In the genomic region with DNA sequence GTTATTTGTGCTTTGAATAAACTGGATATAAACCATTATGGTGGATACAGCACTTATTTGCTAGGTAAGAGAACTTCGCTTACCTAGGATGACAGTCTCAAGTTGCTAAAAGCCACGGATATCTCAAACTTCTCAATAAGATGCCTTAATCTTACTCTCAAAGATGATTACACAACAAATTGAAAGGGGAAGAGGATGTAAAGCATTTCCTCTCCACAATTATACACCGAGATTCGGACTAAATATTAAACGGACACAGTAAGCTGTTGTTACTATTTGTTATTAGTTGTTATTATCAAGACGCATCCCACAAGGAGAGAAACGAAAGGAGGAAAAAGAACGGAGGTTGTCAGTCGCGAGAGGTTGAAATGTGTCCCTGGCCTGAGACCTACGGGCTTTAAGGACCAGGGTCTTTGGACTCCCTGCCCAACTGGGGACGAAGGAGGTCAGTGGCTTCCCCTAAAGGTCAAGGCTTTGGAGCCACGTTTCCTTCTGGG, we compare ENCODE assay signal across 8 cellular contexts. TPM values are rescaled to one million over a fixed set of nuclear protein-coding genes. Genes with fewer than 3 reads are reported as not detected.
A peak's percentile ranks its signal among the peaks of the same experiment; 100 is the strongest.
DNase-seq lines count a peak whose midpoint lies in the region; ATAC-seq and TF ChIP-seq lines count a peak whose summit lies in the region.

No MANE protein-coding gene starts in this region.

- H3K27ac ChIP-seq in heart right ventricle (peak overlapping the region; percentile 87 to 99 (median 94)), sigmoid colon (peak overlapping the region; percentile 87 to 94 (median 90))

- TF ChIP-seq CTCF in heart right ventricle (IDR thresholded peaks at IDR 0.05) (no peak), sigmoid colon (IDR thresholded peaks at IDR 0.05) (no peak)

- WGBS in heart right ventricle, 2 donors, result 4 to 5% methylated on average over 13 of the region's 13 CpGs
- 1 to 3% methylated on average over 13 of the region's 13 CpGs for WGBS in sigmoid colon, 2 donors

- H3K27me3 ChIP-seq in heart right ventricle, result no peaks in the 10 kb centered on the region
- H3K27me3 ChIP-seq in sigmoid colon, result no peaks in the 10 kb centered on the region

- POLR2A ChIA-PET in activated CD4-positive, alpha-beta memory T cell treated with anti-CD3 and anti-CD28 coated beads for 36 hours (lab: Charles Lee), result interaction anchor here (0.8 to 2.0 kb wide), 5 partner anchors 15 to 85 kb away, joined by 3 to 5 read pairs (median 3); a partner anchor contains a TSS

- H3K36me3 Mint-ChIP-seq in activated CD4-positive, alpha-beta memory T cell treated with anti-CD3 and anti-CD28 coated beads for 36 hours, result peaks cover 10% of the 10 kb centered on the region

- H3K4me3 Mint-ChIP-seq in activated CD4-positive, alpha-beta memory T cell treated with anti-CD3 and anti-CD28 coated beads for 36 hours, result peak overlapping the region; percentile 91

- H3K27me3 Mint-ChIP-seq in activated CD4-positive, alpha-beta memory T cell treated with anti-CD3 and anti-CD28 coated beads for 36 hours, result no peaks in the 10 kb centered on the region

- CTCF ChIA-PET in activated CD4-positive, alpha-beta memory T cell treated with anti-CD3 and anti-CD28 coated beads for 36 hours (lab: Charles Lee), result interaction anchor here (1.0 kb wide), 1 partner anchor 9 kb away, joined by 4 read pairs; no protein-coding TSS in a partner anchor

- TF ChIP-seq POLR2A in sigmoid colon (IDR thresholded peaks at IDR 0.05), result no peak

- no peaks in the 10 kb centered on the region for H3K9me3 Mint-ChIP-seq in activated CD4-positive, alpha-beta memory T cell treated with anti-CD3 and anti-CD28 coated beads for 36 hours

- peak overlapping the region; percentile 64 to 98 (median 86) for H3K4me3 ChIP-seq in heart right ventricle
- peak overlapping the region; percentile 71 to 87 (median 84) for H3K4me3 ChIP-seq in sigmoid colon

- H3K4me1 ChIP-seq in heart right ventricle (peaks cover 8 to 61% (median 44%) of the 10 kb centered on the region in 9 donors), sigmoid colon (peaks cover 0 to 48% (median 35%) of the 10 kb centered on the region in 4 donors)

- ATAC-seq in HG03354 (IDR thresholded peaks at IDR 0.05; ENCODE audit: poor library complexity, severe bottlenecking, unreplicated experiment) (peak; percentile 2), heart right ventricle (peak in 2 of 8 donors; percentile 0 to 2), GM18868 (IDR thresholded peaks at IDR 0.05; ENCODE audit: unreplicated experiment) (no peak), GM21723 (IDR thresholded peaks at IDR 0.05; ENCODE audit: unreplicated experiment) (no peak)

- H3K27ac Mint-ChIP-seq in activated CD4-positive, alpha-beta memory T cell treated with anti-CD3 and anti-CD28 coated beads for 36 hours, result peak overlapping the region; percentile 98

- TF ChIP-seq EP300 in sigmoid colon (IDR thresholded peaks at IDR 0.05), result no peak

- peaks cover 0 to 9% (median 0%) of the 10 kb centered on the region in 9 donors for H3K36me3 ChIP-seq in heart right ventricle
- no peaks in the 10 kb centered on the region for H3K36me3 ChIP-seq in sigmoid colon

- peaks cover 46% of the 10 kb centered on the region for H3K4me1 Mint-ChIP-seq in activated CD4-positive, alpha-beta memory T cell treated with anti-CD3 and anti-CD28 coated beads for 36 hours (ENCODE audit: low read depth)

- intact Hi-C loops in activated CD4-positive, alpha-beta memory T cell treated with anti-CD3 and anti-CD28 coated beads for 36 hours (cut with micrococcal nuclease), result loop anchor here (2.0 to 10.0 kb wide), 3 partner anchors 59 to 435 kb away; a partner anchor contains a TSS
- intact Hi-C loops in heart right ventricle (cut with DNase I), result loop anchor here in 1 of 10 donors (10.0 kb wide), 1 partner anchor 85 kb away; a partner anchor contains a TSS
- intact Hi-C loops in sigmoid colon (cut with DNase I), result no loop called here

- DNase-seq in ELR (ENCODE audit: low read depth), result peak; percentile 26
- DNase-seq in activated CD4-positive, alpha-beta memory T cell treated with anti-CD3 and anti-CD28 coated beads for 36 hours, result no peak
- no peak for DNase-seq in heart right ventricle
- DNase-seq in sigmoid colon, result no peak
- no peak for DNase-seq in NCI-H446 (lab: John Stamatoyannopoulos, UW)

- H3K9me3 ChIP-seq in heart right ventricle (no peaks in the 10 kb centered on the region), sigmoid colon (no peaks in the 10 kb centered on the region)

RNA-seq across cellular contexts. Expression of a gene that starts 0.6 kb away (rescaled TPM):
- total RNA-seq in activated CD4-positive, alpha-beta memory T cell treated with anti-CD3 and anti-CD28 coated beads for 36 hours, result 10 to 100 TPM; 47.1 to 48.0 TPM
- total RNA-seq in heart right ventricle (100 to 1,000 TPM; 390 to 945 (median 812) TPM), sigmoid colon (100 to 1,000 TPM in 1 of 4 donors, 10 to 100 TPM in 3; 69.4 to 107 (median 82.3) TPM)
- polyA plus RNA-seq in heart right ventricle (10 to 100 TPM; 52.6 to 67.2 TPM), sigmoid colon (10 to 100 TPM; 10.9 to 18.1 (median 13.2) TPM)

RNA-seq across cellular contexts. Expression of a gene that starts 5.1 kb away (rescaled TPM):
- 10 to 100 TPM; 43.1 to 46.8 TPM for total RNA-seq in activated CD4-positive, alpha-beta memory T cell treated with anti-CD3 and anti-CD28 coated beads for 36 hours
- total RNA-seq in heart right ventricle (10 to 100 TPM; 26.7 to 64.8 (median 46.6) TPM), sigmoid colon (10 to 100 TPM; 43.8 to 67.4 (median 57.9) TPM)
- polyA plus RNA-seq in heart right ventricle (10 to 100 TPM; 24.8 to 87.9 TPM), sigmoid colon (100 to 1,000 TPM in 1 of 3 donors, 10 to 100 TPM in 2; 50.2 to 107 (median 76.9) TPM)

RNA-seq across cellular contexts. Expression of a gene that starts 58.3 kb away (rescaled TPM):
- total RNA-seq in activated CD4-positive, alpha-beta memory T cell treated with anti-CD3 and anti-CD28 coated beads for 36 hours, result 10 to 100 TPM; 15.7 to 17.2 TPM
- total RNA-seq in heart right ventricle (10 to 100 TPM; 12.1 to 24.6 (median 16.6) TPM), sigmoid colon (10 to 100 TPM in 3 of 4 donors, 1 to 10 TPM in 1; 9.2 to 24.6 (median 11.4) TPM)
- polyA plus RNA-seq in heart right ventricle (1 to 10 TPM; 3.7 to 6.9 TPM), sigmoid colon (10 to 100 TPM in 2 of 3 donors, 1 to 10 TPM in 1; 8.4 to 16.4 (median 11.5) TPM)

RNA-seq across cellular contexts. Expression of a gene that starts 58.3 kb away (rescaled TPM):
- total RNA-seq in activated CD4-positive, alpha-beta memory T cell treated with anti-CD3 and anti-CD28 coated beads for 36 hours, result 10 to 100 TPM; 44.9 to 45.1 TPM
- total RNA-seq in heart right ventricle (10 to 100 TPM in 8 of 10 donors, 1 to 10 TPM in 2; 8.5 to 17.0 (median 11.9) TPM), sigmoid colon (10 to 100 TPM; 18.3 to 24.6 (median 20.1) TPM)
- polyA plus RNA-seq in heart right ventricle (1 to 10 TPM; 5.5 to 9.1 TPM), sigmoid colon (10 to 100 TPM; 11.1 to 15.1 (median 12.6) TPM)
